8 cellular contexts compared by ENCODE assay signal in genomic region chr12:53220857-53221202, GRCh38. TPM values are rescaled to one million over a fixed set of nuclear protein-coding genes. Genes with fewer than 3 reads are reported as not detected.
DNase-seq lines count a peak whose midpoint lies in the region; ATAC-seq and TF ChIP-seq lines count a peak whose summit lies in the region.

No MANE protein-coding gene starts in this region.

- H3K4me3 ChIP-seq in NB4 (ENCODE audit: low read depth, low read length) (peak overlapping the region; percentile 61), heart right ventricle (peak overlapping the region; percentile 71 to 96 (median 76))

- POLR2A ChIA-PET in HEK293T (lab: Yijun Ruan, JAX), result interaction anchor here (0.9 to 2.7 kb wide), 10 partner anchors 9 to 280 kb away, joined by 3 to 13 read pairs (median 4); partner anchors contain the start of genes ESPL1, PFDN5 and TARBP2

- CTCF ChIA-PET in HEK293T (lab: Yijun Ruan, JAX), result interaction anchor here (0.8 to 1.3 kb wide), 2 partner anchors 101 to 168 kb away, joined by 4 to 5 read pairs; partner anchors contain the start of gene AAAS

- 0% methylated on average over 26 to 37 of the region's 37 CpGs for WGBS in heart right ventricle, 2 donors

- H3K36me3 ChIP-seq in heart right ventricle, result no peaks in the 10 kb centered on the region

- H3K4me1 ChIP-seq in heart right ventricle, result peaks cover 9 to 82% (median 60%) of the 10 kb centered on the region in 9 donors

- TF ChIP-seq POLR2A in NB4 (IDR thresholded peaks at IDR 0.05; ENCODE audit: extremely low read depth, insufficient read length), result no peak

- H3K27ac ChIP-seq in heart right ventricle, result peak overlapping the region; percentile 96 to 100 (median 99)

- TF ChIP-seq CTCF in NB4 (IDR thresholded peaks at IDR 0.05; ENCODE audit: low read depth, low read length), result no peak
- TF ChIP-seq CTCF in heart right ventricle (IDR thresholded peaks at IDR 0.05), result no peak

- H3K27me3 ChIP-seq in heart right ventricle, result no peaks in the 10 kb centered on the region

- DNase-seq in GDM1 (lab: John Stamatoyannopoulos, UW), result peak; percentile 90
- DNase-seq in HEK293T (ENCODE audit: extremely low spot score), result peak; percentile 87
- DNase-seq in NB4 (ENCODE audit: low read depth), result peak; percentile 90
- peak; percentile 69 to 93 (median 74) for DNase-seq in T-helper 1 cell
- peak; percentile 85 for DNase-seq in amniotic stem cell (lab: John Stamatoyannopoulos, UW)
- peak; percentile 93 to 94 for DNase-seq in heart right ventricle
- DNase-seq in pons (ENCODE audit: low spot score), result peak; percentile 69
- peak; percentile 94 for DNase-seq in ureter (ENCODE audit: low spot score)

- H3K9me3 ChIP-seq in heart right ventricle, result no peaks in the 10 kb centered on the region

- ATAC-seq in heart right ventricle, result peak; percentile 87 to 93 (median 90)

- intact Hi-C loops in heart right ventricle (cut with DNase I), result loop anchor here in 4 of 10 donors (1.0 to 2.0 kb wide), 3 partner anchors 30 to 74 kb away; partner anchors contain the start of gene PFDN5 (in 1 of the 4)

TF ChIP-seq in HEK293T, 16 proteins besides CTCF, POLR2A, EP300 and RAD21:
- TF ChIP-seq FOXA1 (IDR thresholded peaks at IDR 0.05) (no peak), NFRKB (IDR thresholded peaks at IDR 0.05) (no peak), SUZ12 (IDR thresholded peaks at IDR 0.05) (no peak), FOXM1 (IDR thresholded peaks at IDR 0.05; ENCODE audit: borderline replicate concordance) (no peak), TARDBP (IDR thresholded peaks at IDR 0.05) (no peak), L3MBTL2 (conservative IDR thresholded peaks at IDR 0.05) (no peak), HDGF (IDR thresholded peaks at IDR 0.05; ENCODE audit: borderline replicate concordance) (no peak), ELF4 (IDR thresholded peaks at IDR 0.05) (no peak), CTBP1 (IDR thresholded peaks at IDR 0.05; ENCODE audit: borderline replicate concordance) (no peak), SP1 (IDR thresholded peaks at IDR 0.05) (no peak), FOXK2 (IDR thresholded peaks at IDR 0.05) (no peak), LEF1 (IDR thresholded peaks at IDR 0.05; ENCODE audit: borderline replicate concordance) (no peak), BHLHE40 (IDR thresholded peaks at IDR 0.05; ENCODE audit: borderline replicate concordance) (no peak), ARNT (IDR thresholded peaks at IDR 0.05) (no peak), ZNF384 (IDR thresholded peaks at IDR 0.05) (no peak)
- TF ChIP-seq, protein P1, sequence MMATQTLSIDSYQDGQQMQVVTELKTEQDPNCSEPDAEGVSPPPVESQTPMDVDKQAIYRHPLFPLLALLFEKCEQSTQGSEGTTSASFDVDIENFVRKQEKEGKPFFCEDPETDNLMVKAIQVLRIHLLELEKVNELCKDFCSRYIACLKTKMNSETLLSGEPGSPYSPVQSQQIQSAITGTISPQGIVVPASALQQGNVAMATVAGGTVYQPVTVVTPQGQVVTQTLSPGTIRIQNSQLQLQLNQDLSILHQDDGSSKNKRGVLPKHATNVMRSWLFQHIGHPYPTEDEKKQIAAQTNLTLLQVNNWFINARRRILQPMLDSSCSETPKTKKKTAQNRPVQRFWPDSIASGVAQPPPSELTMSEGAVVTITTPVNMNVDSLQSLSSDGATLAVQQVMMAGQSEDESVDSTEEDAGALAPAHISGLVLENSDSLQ (IDR thresholded peaks at IDR 0.05), result no peak

RNA-seq across cellular contexts. Expression of gene RARG, which starts 11.2 kb away (rescaled TPM):
- total RNA-seq in heart right ventricle (10 to 100 TPM in 8 of 10 donors, 1 to 10 TPM in 2; 7.0 to 21.7 (median 13.9) TPM), ureter (101 TPM)
- 10 to 100 TPM in 1 of 2 donors, 1 to 10 TPM in 1; 7.8 to 11.7 TPM for polyA plus RNA-seq in heart right ventricle

RNA-seq across cellular contexts. Expression of gene ITGB7, which starts 13.8 kb away (rescaled TPM):
- total RNA-seq in heart right ventricle, result 1 to 10 TPM in 7 of 10 donors, under 1 TPM in 3; 0.56 to 8.4 (median 1.1) TPM
- polyA plus RNA-seq in heart right ventricle, result under 1 TPM; 0.55 to 0.73 TPM
- total RNA-seq in ureter, result 15.8 TPM

RNA-seq across cellular contexts. Expression of gene CSAD, which starts 40.1 kb away (rescaled TPM):
- total RNA-seq in heart right ventricle (10 to 100 TPM in 3 of 10 donors, 1 to 10 TPM in 7; 8.3 to 15.1 (median 9.5) TPM), ureter (65.7 TPM)
- polyA plus RNA-seq in heart right ventricle, result 10 to 100 TPM in 1 of 2 donors, 1 to 10 TPM in 1; 8.0 to 76.4 TPM

RNA-seq across cellular contexts. Expression of gene ZNF740, which starts 40.3 kb away (rescaled TPM):
- total RNA-seq in heart right ventricle (10 to 100 TPM; 13.8 to 28.9 (median 20.4) TPM), ureter (56.8 TPM)
- 1 to 10 TPM; 2.7 to 8.2 TPM for polyA plus RNA-seq in heart right ventricle

RNA-seq across cellular contexts. Expression of gene ESPL1, which starts 47.3 kb away (rescaled TPM):
- total RNA-seq in heart right ventricle (1 to 10 TPM in 2 of 10 donors, under 1 TPM in 8; 0.04 to 3.1 (median 0.36) TPM), ureter (2.3 TPM)
- polyA plus RNA-seq in heart right ventricle, result under 1 TPM; 0.13 to 0.29 TPM

Comparison
In these comparisons a context has a peak if more than half of its experiments do, and no peak if none do; other contexts are left out.
1. Peak in every context shown above with its lines: DNase-seq, ATAC-seq, H3K4me3 ChIP-seq and H3K27ac ChIP-seq.